In the genomic region with DNA sequence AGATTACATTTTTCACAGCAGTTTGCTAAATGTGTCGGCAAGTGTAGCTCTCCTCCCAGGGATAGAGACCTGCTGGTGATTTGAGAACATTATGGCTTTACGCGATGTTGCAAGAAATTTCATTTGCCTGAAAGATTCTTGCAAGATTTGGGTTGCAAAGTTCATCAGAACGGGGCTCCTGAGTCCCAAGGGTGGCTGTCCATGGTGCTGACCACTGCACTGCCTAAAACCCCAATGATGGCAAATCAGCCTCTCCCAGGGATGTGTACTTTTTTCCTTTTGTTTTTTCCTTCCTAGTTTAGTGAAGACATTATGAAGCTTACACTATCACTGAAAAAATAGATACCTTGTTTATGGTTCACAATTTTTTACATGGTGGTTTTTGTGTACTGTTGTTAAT, we compare ENCODE assay signal across 1 cellular context.
TF ChIP-seq lines count a peak whose summit lies in the region.

No MANE protein-coding gene starts in this region.

TF ChIP-seq in HepG2, 621 proteins besides CTCF, POLR2A, EP300 and RAD21 (continued from another document and continues in another):
- TF ChIP-seq, protein P1, sequence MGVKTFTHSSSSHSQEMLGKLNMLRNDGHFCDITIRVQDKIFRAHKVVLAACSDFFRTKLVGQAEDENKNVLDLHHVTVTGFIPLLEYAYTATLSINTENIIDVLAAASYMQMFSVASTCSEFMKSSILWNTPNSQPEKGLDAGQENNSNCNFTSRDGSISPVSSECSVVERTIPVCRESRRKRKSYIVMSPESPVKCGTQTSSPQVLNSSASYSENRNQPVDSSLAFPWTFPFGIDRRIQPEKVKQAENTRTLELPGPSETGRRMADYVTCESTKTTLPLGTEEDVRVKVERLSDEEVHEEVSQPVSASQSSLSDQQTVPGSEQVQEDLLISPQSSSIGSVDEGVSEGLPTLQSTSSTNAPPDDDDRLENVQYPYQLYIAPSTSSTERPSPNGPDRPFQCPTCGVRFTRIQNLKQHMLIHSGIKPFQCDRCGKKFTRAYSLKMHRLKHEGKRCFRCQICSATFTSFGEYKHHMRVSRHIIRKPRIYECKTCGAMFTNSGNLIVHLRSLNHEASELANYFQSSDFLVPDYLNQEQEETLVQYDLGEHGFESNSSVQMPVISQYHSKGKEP (CRISPR knock-in tag; IDR thresholded peaks at IDR 0.05): 0 out of 2 replicates have a peak, but pooled peaks have one; percentile 33
- TF ChIP-seq NRL (CRISPR knock-in tag; IDR thresholded peaks at IDR 0.05; ENCODE audit: borderline replicate concordance) (no peak), GMEB2 (CRISPR knock-in tag; IDR thresholded peaks at IDR 0.05; ENCODE audit: low read depth) (no peak), DNMT3B (CRISPR knock-in tag; conservative IDR thresholded peaks at IDR 0.05) (0 out of 2 replicates have a peak, but pooled peaks have one; percentile 74), TOE1 (CRISPR knock-in tag; IDR thresholded peaks at IDR 0.05) (no peak), ARNT2 (CRISPR knock-in tag; IDR thresholded peaks at IDR 0.05; ENCODE audit: low read depth) (no peak), GABPA (IDR thresholded peaks at IDR 0.05; ENCODE audit: low read depth, low read length) (no peak), GABPA (CRISPR knock-in tag; IDR thresholded peaks at IDR 0.05; ENCODE audit: low read depth) (no peak), RXRB (CRISPR knock-in tag; IDR thresholded peaks at IDR 0.05; ENCODE audit: borderline replicate concordance) (peak; percentile 26; the same call in 1 of the 2 replicates), ETV6 (CRISPR knock-in tag; conservative IDR thresholded peaks at IDR 0.05) (no peak), ZNF549 (CRISPR knock-in tag; IDR thresholded peaks at IDR 0.05) (no peak), DMAP1 (CRISPR knock-in tag; IDR thresholded peaks at IDR 0.05) (no peak), ZNF616 (CRISPR knock-in tag; IDR thresholded peaks at IDR 0.05; ENCODE audit: low read depth) (no peak), TBX2 (CRISPR knock-in tag; IDR thresholded peaks at IDR 0.05; ENCODE audit: borderline replicate concordance) (no peak), ZNF207 (IDR thresholded peaks at IDR 0.05; ENCODE audit: borderline replicate concordance) (no peak), HDAC6 (IDR thresholded peaks at IDR 0.05; ENCODE audit: low read depth, low read length) (no peak), FOXP1 (IDR thresholded peaks at IDR 0.05) (no peak), FOXP1 (CRISPR knock-in tag; IDR thresholded peaks at IDR 0.05) (no peak), ZNF609 (CRISPR knock-in tag; IDR thresholded peaks at IDR 0.05; ENCODE audit: borderline replicate concordance) (no peak), NR2C2 (CRISPR knock-in tag; IDR thresholded peaks at IDR 0.05; ENCODE audit: borderline replicate concordance) (no peak), SMAD1 (CRISPR knock-in tag; IDR thresholded peaks at IDR 0.05; ENCODE audit: borderline replicate concordance, low read depth) (no peak), RELA (CRISPR knock-in tag; IDR thresholded peaks at IDR 0.05) (no peak), CBX1 (IDR thresholded peaks at IDR 0.05; ENCODE audit: low read depth) (no peak), ZFP37 (CRISPR knock-in tag; IDR thresholded peaks at IDR 0.05; ENCODE audit: borderline replicate concordance) (no peak), ZBTB49 (CRISPR knock-in tag; IDR thresholded peaks at IDR 0.05; ENCODE audit: borderline replicate concordance) (no peak), TFE3 (CRISPR knock-in tag; IDR thresholded peaks at IDR 0.05) (0 out of 2 replicates have a peak, but pooled peaks have one; percentile 22), PBX2 (CRISPR knock-in tag; IDR thresholded peaks at IDR 0.05) (no peak)
- TF ChIP-seq, protein P2, sequence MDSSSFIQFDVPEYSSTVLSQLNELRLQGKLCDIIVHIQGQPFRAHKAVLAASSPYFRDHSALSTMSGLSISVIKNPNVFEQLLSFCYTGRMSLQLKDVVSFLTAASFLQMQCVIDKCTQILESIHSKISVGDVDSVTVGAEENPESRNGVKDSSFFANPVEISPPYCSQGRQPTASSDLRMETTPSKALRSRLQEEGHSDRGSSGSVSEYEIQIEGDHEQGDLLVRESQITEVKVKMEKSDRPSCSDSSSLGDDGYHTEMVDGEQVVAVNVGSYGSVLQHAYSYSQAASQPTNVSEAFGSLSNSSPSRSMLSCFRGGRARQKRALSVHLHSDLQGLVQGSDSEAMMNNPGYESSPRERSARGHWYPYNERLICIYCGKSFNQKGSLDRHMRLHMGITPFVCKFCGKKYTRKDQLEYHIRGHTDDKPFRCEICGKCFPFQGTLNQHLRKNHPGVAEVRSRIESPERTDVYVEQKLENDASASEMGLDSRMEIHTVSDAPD (CRISPR knock-in tag; IDR thresholded peaks at IDR 0.05): no peak
- TF ChIP-seq, protein P3, sequence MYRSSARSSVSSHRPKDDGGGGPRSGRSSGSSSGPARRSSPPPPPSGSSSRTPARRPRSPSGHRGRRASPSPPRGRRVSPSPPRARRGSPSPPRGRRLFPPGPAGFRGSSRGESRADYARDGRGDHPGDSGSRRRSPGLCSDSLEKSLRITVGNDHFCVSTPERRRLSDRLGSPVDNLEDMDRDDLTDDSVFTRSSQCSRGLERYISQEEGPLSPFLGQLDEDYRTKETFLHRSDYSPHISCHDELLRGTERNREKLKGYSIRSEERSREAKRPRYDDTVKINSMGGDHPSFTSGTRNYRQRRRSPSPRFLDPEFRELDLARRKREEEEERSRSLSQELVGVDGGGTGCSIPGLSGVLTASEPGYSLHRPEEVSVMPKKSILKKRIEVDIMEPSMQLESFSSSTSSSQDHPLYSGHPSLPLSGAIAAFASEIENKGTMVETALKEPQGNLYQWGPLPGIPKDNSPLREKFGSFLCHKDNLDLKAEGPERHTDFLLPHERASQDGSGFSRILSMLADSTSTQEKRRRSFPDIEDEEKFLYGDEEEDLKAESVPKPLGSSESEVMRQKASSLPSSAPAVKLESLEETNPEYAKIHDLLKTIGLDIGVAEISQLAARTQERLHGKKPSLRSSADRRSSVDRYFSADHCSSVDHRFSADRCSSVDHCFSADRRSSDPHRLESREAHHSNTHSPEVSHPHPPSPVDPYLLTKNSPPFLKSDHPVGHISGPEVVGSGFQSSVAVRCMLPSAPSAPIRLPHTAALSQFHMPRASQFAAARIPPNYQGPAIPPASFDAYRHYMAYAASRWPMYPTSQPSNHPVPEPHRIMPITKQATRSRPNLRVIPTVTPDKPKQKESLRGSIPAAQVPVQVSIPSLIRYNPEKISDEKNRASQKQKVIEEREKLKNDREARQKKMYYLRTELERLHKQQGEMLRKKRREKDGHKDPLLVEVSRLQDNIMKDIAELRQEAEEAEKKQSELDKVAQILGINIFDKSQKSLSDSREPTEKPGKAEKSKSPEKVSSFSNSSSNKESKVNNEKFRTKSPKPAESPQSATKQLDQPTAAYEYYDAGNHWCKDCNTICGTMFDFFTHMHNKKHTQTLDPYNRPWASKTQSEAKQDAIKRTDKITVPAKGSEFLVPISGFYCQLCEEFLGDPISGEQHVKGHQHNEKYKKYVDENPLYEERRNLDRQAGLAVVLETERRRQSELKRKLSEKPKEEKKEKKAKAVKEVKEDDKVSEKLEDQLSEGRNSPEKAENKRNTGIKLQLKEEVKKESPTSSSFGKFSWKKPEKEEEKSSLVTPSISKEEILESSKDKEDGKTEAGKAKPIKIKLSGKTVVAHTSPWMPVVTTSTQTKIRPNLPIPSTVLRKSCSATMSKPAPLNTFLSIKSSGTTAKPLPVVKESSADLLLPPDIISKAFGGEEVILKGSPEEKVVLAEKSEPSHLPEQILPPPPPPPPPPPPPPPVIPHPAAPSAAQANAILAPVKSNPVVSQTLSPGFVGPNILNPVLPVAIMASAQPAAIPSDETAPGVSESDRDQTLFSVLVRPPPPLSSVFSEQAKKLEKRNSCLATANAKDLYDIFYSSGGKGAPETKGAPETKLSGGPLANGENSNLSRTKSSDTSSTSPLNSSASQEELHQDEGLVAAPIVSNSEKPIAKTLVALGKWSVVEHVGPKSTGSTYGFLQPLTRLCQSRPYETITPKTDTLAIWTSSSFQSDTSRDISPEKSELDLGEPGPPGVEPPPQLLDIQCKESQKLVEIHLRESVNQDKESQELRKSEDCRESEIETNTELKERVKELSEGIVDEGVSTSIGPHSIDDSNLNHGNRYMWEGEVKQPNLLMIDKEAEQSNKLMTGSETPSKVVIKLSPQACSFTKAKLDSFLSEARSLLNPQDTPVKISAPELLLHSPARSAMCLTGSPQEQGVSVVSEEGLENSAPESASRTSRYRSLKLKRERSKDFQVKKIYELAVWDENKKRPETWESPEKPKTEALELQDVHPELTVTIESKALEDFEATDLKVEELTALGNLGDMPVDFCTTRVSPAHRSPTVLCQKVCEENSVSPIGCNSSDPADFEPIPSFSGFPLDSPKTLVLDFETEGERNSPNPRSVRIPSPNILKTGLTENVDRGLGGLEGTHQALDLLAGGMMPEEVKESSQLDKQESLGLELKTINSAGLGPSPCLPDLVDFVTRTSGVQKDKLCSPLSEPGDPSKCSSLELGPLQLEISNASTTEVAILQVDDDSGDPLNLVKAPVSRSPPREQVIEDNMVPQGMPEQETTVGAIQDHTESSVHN (CRISPR knock-in tag; IDR thresholded peaks at IDR 0.05): no peak
